Comparison of ENCODE assay signal across 8 cellular contexts in genomic region chr15:67033521-67033920, GRCh38. TPM values are rescaled to one million over a fixed set of nuclear protein-coding genes. Genes with fewer than 3 reads are reported as not detected.
DNase-seq lines count a peak whose midpoint lies in the region; ATAC-seq, FAIRE-seq and TF ChIP-seq lines count a peak whose summit lies in the region.

No MANE protein-coding gene starts in this region.

- no peak for TF ChIP-seq EP300 in H1 (IDR thresholded peaks at IDR 0.05; ENCODE audit: borderline replicate concordance in 1 of 2, low read depth in 2 of 2, low read length in 2 of 2)

- no TSS peak for BruUV-seq in A673 (replicated peaks; lab: Mats Ljungman, UMichigan)

- H4K8ac ChIP-seq in H1 (ENCODE audit: extremely low read depth, insufficient read depth, low read length), result peak overlapping the region; percentile 72; the same call in 1 of the 2 replicates

- H2BK12ac ChIP-seq in H1 (ENCODE audit: low read depth, low read length), result peak overlapping the region; percentile 99

- DNase-seq in A673 (ENCODE audit: low spot score) (no peak), T-helper 17 cell (no peak), H1 (ENCODE audit: low read depth in 1 of 2, low spot score in 2 of 2) (peak in 1 of 2 experiments; percentile 59), NK-92 (lab: John Stamatoyannopoulos, UW; ENCODE audit: unreplicated experiment) (no peak), GDM1 (lab: John Stamatoyannopoulos, UW) (no peak)
- DNase-seq in natural killer cell treated with Interleukin-12 subunit alpha and Interleukin-12 subunit beta and Interleukin-15 and Interleukin-18, amount 100 ng/mL, for 72 hours (ENCODE audit: low spot score), result no peak

- H4K5ac ChIP-seq in H1 (ENCODE audit: insufficient read length, low read depth, low read length), result no peak overlapping the region

- no peak overlapping the region for H3K4me3 Mint-ChIP-seq in T-helper 17 cell
- H3K4me3 Mint-ChIP-seq in natural killer cell treated with Interleukin-12 subunit alpha and Interleukin-12 subunit beta and Interleukin-15 and Interleukin-18, amount 100 ng/mL, for 72 hours, result no peak overlapping the region

- H3K9me3 Mint-ChIP-seq in natural killer cell treated with Interleukin-12 subunit alpha and Interleukin-12 subunit beta and Interleukin-15 and Interleukin-18, amount 100 ng/mL, for 72 hours, result no peaks in the 10 kb centered on the region

- H3K79me1 ChIP-seq in H1 (ENCODE audit: low read depth, low read length), result no peaks in the 10 kb centered on the region; the same call in 1 of the 2 replicates

- TF ChIP-seq RAD21 in H1 (IDR thresholded peaks at IDR 0.05 in 1 of 2, conservative IDR thresholded peaks at IDR 0.05 in 1 of 2; ENCODE audit: low read depth in 2 of 2, low read length in 2 of 2), result peak; percentile 17 to 25; a peak in 2 of 4 replicates

- no peaks in the 10 kb centered on the region; the same call in 1 of the 2 replicates for H3K23me2 ChIP-seq in H1 (ENCODE audit: low read depth, low read length)

- no peak overlapping the region for H3K56ac ChIP-seq in H1 (replicated peaks; ENCODE audit: insufficient read length, low read depth, low read length)

- no peak overlapping the region for H2BK120ac ChIP-seq in H1 (replicated peaks; ENCODE audit: low read depth, low read length)

- peaks cover 16% of the 10 kb centered on the region for H3K4me1 Mint-ChIP-seq in T-helper 17 cell
- peaks cover 8 to 16% of the 10 kb centered on the region in 2 donors for H3K4me1 Mint-ChIP-seq in natural killer cell treated with Interleukin-12 subunit alpha and Interleukin-12 subunit beta and Interleukin-15 and Interleukin-18, amount 100 ng/mL, for 72 hours (ENCODE audit: low read depth in 2 of 2)

- no peaks in the 10 kb centered on the region for H3K36me3 Mint-ChIP-seq in T-helper 17 cell (ENCODE audit: low read depth)
- no peaks in the 10 kb centered on the region for H3K36me3 Mint-ChIP-seq in natural killer cell treated with Interleukin-12 subunit alpha and Interleukin-12 subunit beta and Interleukin-15 and Interleukin-18, amount 100 ng/mL, for 72 hours

- H3K36me3 ChIP-seq in A673 (ENCODE audit: insufficient read depth, low read length, poor library complexity, severe bottlenecking) (no peaks in the 10 kb centered on the region), H1 (ENCODE audit: control insufficient read depth in 2 of 4, insufficient read depth in 4 of 4, low read length in 3 of 4) (no peaks in the 10 kb centered on the region)

- no peak for FAIRE-seq in H1 (lab: Jason Lieb, UNC)

- TF ChIP-seq POLR2A in H1 (IDR thresholded peaks at IDR 0.05; ENCODE audit: control extremely low read depth in 1 of 2, low read depth in 2 of 2, low read length in 2 of 2), result no peak

- no peak overlapping the region for H3K23ac ChIP-seq in H1 (ENCODE audit: insufficient read length)

- peak; percentile 71 for ATAC-seq in T-helper 17 cell
- peak; percentile 64 to 70 for ATAC-seq in natural killer cell treated with Interleukin-12 subunit alpha and Interleukin-12 subunit beta and Interleukin-15 and Interleukin-18, amount 100 ng/mL, for 72 hours
- no peak for ATAC-seq in HG03139 (IDR thresholded peaks at IDR 0.05; ENCODE audit: unreplicated experiment)
- no peak for ATAC-seq in HG02759 (IDR thresholded peaks at IDR 0.05; ENCODE audit: unreplicated experiment)

- peak overlapping the region; percentile 68 to 70 for H3K4me2 ChIP-seq in H1 (ENCODE audit: insufficient read depth in 1 of 2, low read depth in 2 of 2, low read length in 2 of 2)

- H2AFZ ChIP-seq in H1 (ENCODE audit: low read length), result 0 out of 2 replicates have a peak overlapping the region, but pooled peaks have one; percentile 22

- H3K9me3 ChIP-seq in A673 (ENCODE audit: low read depth, low read length, poor library complexity, severe bottlenecking) (no peaks in the 10 kb centered on the region), T-helper 17 cell (ENCODE audit: control insufficient read depth, low read length, poor library complexity, severe bottlenecking) (no peaks in the 10 kb centered on the region), H1 (ENCODE audit: insufficient read depth in 2 of 2, low read depth in 1 of 2, low read length in 1 of 2) (no peaks in the 10 kb centered on the region)

- no peak overlapping the region for H3K27ac ChIP-seq in A673 (ENCODE audit: low read depth, low read length, poor library complexity, severe bottlenecking)
- no peak overlapping the region for H3K27ac ChIP-seq in H1 (ENCODE audit: low read depth, low read length)

- H2BK15ac ChIP-seq in H1 (ENCODE audit: low read length), result peak overlapping the region; percentile 21; the same call in 1 of the 2 replicates

- H3K4me1 ChIP-seq in A673 (ENCODE audit: insufficient read depth, low read length, poor library complexity, severe bottlenecking) (peaks cover 23% of the 10 kb centered on the region), H1 (replicated peaks in 1 of 4; ENCODE audit: control insufficient read depth in 3 of 4, insufficient read depth in 4 of 4, low read length in 3 of 4) (peaks cover 11 to 47% (median 25%) of the 10 kb centered on the region in 4 experiments)

- H3K27me3 Mint-ChIP-seq in T-helper 17 cell, result no peaks in the 10 kb centered on the region
- peaks cover 0 to 2% of the 10 kb centered on the region in 2 donors for H3K27me3 Mint-ChIP-seq in natural killer cell treated with Interleukin-12 subunit alpha and Interleukin-12 subunit beta and Interleukin-15 and Interleukin-18, amount 100 ng/mL, for 72 hours

- peak overlapping the region; percentile 52 for H4K91ac ChIP-seq in H1 (replicated peaks; ENCODE audit: insufficient read length, low read length)

- WGBS in H1 (ENCODE audit: extremely low coverage in 1 of 2, insufficient coverage in 1 of 2, insufficient read length in 1 of 2, insufficient replicate concordance in 2 of 2, low coverage in 1 of 2, low lambda C conversion rate in 2 of 2, missing lambda C conversion rate in 1 of 2), 2 experiments, result 14% methylated on average over 18 of the region's 50 CpGs; no CpG with 5 or more reads in 1 of the 2 experiments

- H3K27me3 ChIP-seq in A673 (replicated peaks; ENCODE audit: insufficient read depth, low read depth, low read length, poor library complexity) (no peaks in the 10 kb centered on the region), H1 (replicated peaks in 1 of 4; ENCODE audit: control insufficient read depth in 3 of 4, extremely low read depth in 1 of 4, insufficient read depth in 3 of 4, low read length in 3 of 4) (peaks cover 2 to 34% (median 25%) of the 10 kb centered on the region in 4 experiments)

- TF ChIP-seq CTCF in A673 (conservative IDR thresholded peaks at IDR 0.05; ENCODE audit: low read depth, low read length) (peak; percentile 23; the same call in 1 of the 2 replicates), H1 (IDR thresholded peaks at IDR 0.05; ENCODE audit: control extremely low read depth in 1 of 3, insufficient read depth in 1 of 3, low read depth in 1 of 3, low read length in 3 of 3) (0 out of 4 replicates have a peak, but pooled peaks of 1 of the 3 experiments have one; percentile 1)

- H2AK5ac ChIP-seq in H1 (ENCODE audit: low read depth, low read length), result no peak overlapping the region

- intact Hi-C loops in A673 (cut with micrococcal nuclease; ENCODE audit: unreplicated experiment), result no loop called here

- peak overlapping the region in 2 of 4 experiments; percentile 25 to 33; a peak in 2 of 7 replicates for H3K9ac ChIP-seq in H1 (replicated peaks in 1 of 4; ENCODE audit: extremely low read depth in 1 of 4, low read depth in 3 of 4, low read length in 3 of 4)

- no peaks in the 10 kb centered on the region for H3K79me2 ChIP-seq in H1 (ENCODE audit: control insufficient read depth in 1 of 2, insufficient read depth in 2 of 2, low read length in 2 of 2)

- peak overlapping the region; percentile 35; the same call in 1 of the 2 replicates for H2BK5ac ChIP-seq in H1 (ENCODE audit: low read depth, low read length)

- no peak overlapping the region for H3K14ac ChIP-seq in H1 (ENCODE audit: insufficient read length)

- H3K4ac ChIP-seq in H1 (replicated peaks; ENCODE audit: insufficient read length, low read depth, low read length), result peak overlapping the region; percentile 57

- no peaks in the 10 kb centered on the region for H4K20me1 ChIP-seq in H1 (replicated peaks in 1 of 2; ENCODE audit: control insufficient read depth in 1 of 2, insufficient read depth in 2 of 2, low read length in 2 of 2)

- H3K18ac ChIP-seq in H1 (ENCODE audit: extremely low read depth, low read length), result peak overlapping the region; percentile 98

- CTCF ChIA-PET in A673 (lab: Charles Lee), result no interaction called here
- CTCF ChIA-PET in H1 (lab: Charles Lee; ENCODE audit: partially characterized antibody), result interaction anchor here (1.0 to 1.3 kb wide), 4 partner anchors 16 to 171 kb away, joined by 3 read pairs; no protein-coding TSS in a partner anchor

- H3K4me3 ChIP-seq in A673 (ENCODE audit: low read depth, low read length, poor library complexity, severe bottlenecking) (peak overlapping the region; percentile 19), H1 (ENCODE audit: extremely low read depth in 1 of 4, insufficient read depth in 2 of 4, low read depth in 3 of 4, low read length in 4 of 4) (peak overlapping the region; percentile 1 to 50 (median 6); a peak in 6 of 8 replicates)

- H3K27ac Mint-ChIP-seq in T-helper 17 cell, result no peak overlapping the region
- no peak overlapping the region for H3K27ac Mint-ChIP-seq in natural killer cell treated with Interleukin-12 subunit alpha and Interleukin-12 subunit beta and Interleukin-15 and Interleukin-18, amount 100 ng/mL, for 72 hours

- POLR2A ChIA-PET in A673 (lab: Charles Lee; ENCODE audit: low non-redundant PET) (no interaction called here), H1 (lab: Charles Lee; ENCODE audit: partially characterized antibody) (interaction anchor here (1.0 to 3.1 kb wide), 7 partner anchors 10 to 116 kb away, joined by 3 to 22 read pairs (median 7); partner anchors contain the start of gene SMAD3)

- H2BK20ac ChIP-seq in H1 (ENCODE audit: low read length), result peak overlapping the region; percentile 93; the same call in 1 of the 2 replicates

TF ChIP-seq in H1, 55 proteins besides CTCF, POLR2A, EP300 and RAD21 (continues in another document):
- TF ChIP-seq JUND (IDR thresholded peaks at IDR 0.05; ENCODE audit: low read length) (no peak), NANOG (IDR thresholded peaks at IDR 0.05; ENCODE audit: insufficient read depth, low read depth, low read length, poor library complexity, severe bottlenecking) (no peak)

RNA-seq across cellular contexts. Expression of gene SMAD3, which starts 31.9 kb away (rescaled TPM):
- total RNA-seq in A673 (2021) (31.0 and 43.0 TPM in 2 replicates), T-helper 17 cell (10 to 100 TPM; 79.8 to 82.9 TPM)
- total RNA-seq in H1 (2021; fragmentation: NEBNext Ultra II Directional; extraction: Animal tissue kit (Norgen Biotek cat#: 25700)), result 11.1 and 12.4 TPM in 2 replicates
- 10.1 and 17.3 TPM in 2 replicates for polyA plus RNA-seq in H1 (2011; rRNA removed)
- polyA plus RNA-seq in H1 (2011; cell fraction: cytosol; rRNA removed), result 9.1 TPM
- polyA plus RNA-seq in H1 (2011; cell fraction: nucleus; rRNA removed), result 41.6 TPM
- 7.8 to 10.4 TPM (median 8.7 TPM) in 4 replicates for polyA plus RNA-seq in H1 (2012, experiment 1 of 2)
- 5.0 TPM for polyA plus RNA-seq in H1 (2012, experiment 2 of 2)
- 13.2 TPM for polyA plus RNA-seq in H1 (2013, experiment 1 of 2)
- 11.1 TPM for polyA plus RNA-seq in H1 (2013, experiment 2 of 2)
- polyA minus RNA-seq in H1 (2011; rRNA and poly(A)+ RNA removed), result 16.5 and 18.3 TPM in 2 replicates
- 12.3 TPM for polyA minus RNA-seq in H1 (2011; cell fraction: cytosol; rRNA and poly(A)+ RNA removed)
- 14.3 TPM for polyA minus RNA-seq in H1 (2011; cell fraction: nucleus; rRNA and poly(A)+ RNA removed)
- 10 to 100 TPM; 13.5 to 47.4 TPM for total RNA-seq in natural killer cell treated with Interleukin-12 subunit alpha and Interleukin-12 subunit beta and Interleukin-15 and Interleukin-18, amount 100 ng/mL, for 72 hours

Comparison
In these comparisons a context has a peak if more than half of its experiments do, and no peak if none do; other contexts are left out.
1. ATAC-seq: peak in T-helper 17 cell (single experiment) and natural killer cell treated with Interleukin-12 subunit alpha and Interleukin-12 subunit beta and Interleukin-15 and Interleukin-18, amount 100 ng/mL, for 72 hours (2 of 2); none in HG03139 (single experiment) and HG02759 (single experiment).